19 cellular contexts compared by ENCODE assay signal in genomic region chr1:171834831-171835230, GRCh38. TPM values are rescaled to one million over a fixed set of nuclear protein-coding genes. Genes with fewer than 3 reads are reported as not detected.
DNase-seq lines count a peak whose midpoint lies in the region; ATAC-seq and TF ChIP-seq lines count a peak whose summit lies in the region.
"Had no signal": no experiment of that assay in that cellular context is flagged by ENCODE, and none has a peak within 500 bp of the region (broad histone marks: within the 10 kb centered on the region; RNA-seq: fewer than 3 reads in every experiment).

No MANE protein-coding gene starts in this region.

- H4K12ac ChIP-seq in trophoblast cell (ENCODE audit: low read depth, low read length), result no peak overlapping the region

- H3K23ac ChIP-seq in trophoblast cell (ENCODE audit: low read length), result no peak overlapping the region

- H3K4ac ChIP-seq in trophoblast cell (ENCODE audit: low read depth, low read length), result no peak overlapping the region

- in situ Hi-C loops in G401 (cut with HindIII; ENCODE audit: low sequenced_read_pairs), result no loop called here

- no peak overlapping the region for H2AFZ ChIP-seq in trophoblast cell (ENCODE audit: insufficient read depth, low read length, poor library complexity)

- no CpG with 5 or more reads among the region's 2 CpGs for WGBS in trophoblast cell (ENCODE audit: extremely low coverage, insufficient coverage, insufficient read length)

- H3K9ac ChIP-seq in trophoblast cell (ENCODE audit: low read length), result no peak overlapping the region
- H3K9ac ChIP-seq: BLaER1 treated with 17β-estradiol and CSF1 and Interleukin-3, amounts not matched to agents 10 nM and 100 nM had no signal

- no peaks in the 10 kb centered on the region for H3K79me2 ChIP-seq in trophoblast cell (ENCODE audit: control insufficient read depth, insufficient read depth, low read length, poor library complexity)

- DNase-seq in DMS 273 (lab: John Stamatoyannopoulos, UW; ENCODE audit: unreplicated experiment) (peak; percentile 64), DMS 273 treated with DMSO at 0.1 percent for 48 hours (lab: John Stamatoyannopoulos, UW) (no peak), G401 (ENCODE audit: low spot score) (peak; percentile 97), SJCRH30 (peak in 1 of 2 experiments; percentile 13), cerebellum (ENCODE audit: low spot score) (peak; percentile 72), trophoblast cell (no peak)
- DNase-seq: AML-193; Caco-2; Calu3; CD4-positive, alpha-beta T cell; CD8-positive, alpha-beta T cell; DMS79 treated with DMSO at 0.1 percent for 48 hours; GDM1 had no signal

- H3K14ac ChIP-seq in trophoblast cell (ENCODE audit: low read length), result no peak overlapping the region

- no peak overlapping the region for H3K18ac ChIP-seq in trophoblast cell (ENCODE audit: low read length)

- no peak overlapping the region for H3K4me3 ChIP-seq in SJCRH30
- no peak overlapping the region for H3K4me3 ChIP-seq in trophoblast cell (ENCODE audit: low read depth, low read length)
- H3K4me3 ChIP-seq: A549; BLaER1 treated with 17β-estradiol and CSF1 and Interleukin-3, amounts not matched to agents 10 nM and 100 nM; GM12878 had no signal

- H3K4me2 ChIP-seq in trophoblast cell (ENCODE audit: low read length), result no peak overlapping the region
- H3K4me2 ChIP-seq: A549; BLaER1 treated with 17β-estradiol and CSF1 and Interleukin-3, amounts not matched to agents 10 nM and 100 nM had no signal

- no peak overlapping the region for H2BK5ac ChIP-seq in trophoblast cell (ENCODE audit: low read depth, low read length, poor library complexity)

- H2AK5ac ChIP-seq in trophoblast cell (ENCODE audit: low read length), result no peak overlapping the region

- H4K91ac ChIP-seq in trophoblast cell (ENCODE audit: low read depth, low read length), result no peak overlapping the region

- peaks cover 28% of the 10 kb centered on the region for H3K4me1 ChIP-seq in SJCRH30
- H3K4me1 ChIP-seq in trophoblast cell (ENCODE audit: control insufficient read depth in 1 of 2, insufficient read depth in 2 of 2, low read length in 2 of 2), result no peaks in the 10 kb centered on the region
- H3K4me1 ChIP-seq: A549; BLaER1 treated with 17β-estradiol and CSF1 and Interleukin-3, amounts not matched to agents 10 nM and 100 nM; Caco-2 had no signal

- ATAC-seq in SK-N-SH treated with all-trans-retinoic acid at 6 μM for 48 hours, result no peak
- ATAC-seq: A549; CD8-positive, alpha-beta T cell; GM12878 had no signal

- H3K79me1 ChIP-seq in trophoblast cell (ENCODE audit: low read length), result no peaks in the 10 kb centered on the region

- H2BK120ac ChIP-seq in trophoblast cell (ENCODE audit: insufficient read depth, low read length, poor library complexity), result no peak overlapping the region

- no peaks in the 10 kb centered on the region for H3K27me3 ChIP-seq in SJCRH30
- H3K27me3 ChIP-seq in trophoblast cell (ENCODE audit: insufficient read depth, low read length), result no peaks in the 10 kb centered on the region
- H3K27me3 ChIP-seq: BLaER1 treated with 17β-estradiol and CSF1 and Interleukin-3, amounts not matched to agents 10 nM and 100 nM had no signal

- H3K9me3 ChIP-seq in SJCRH30 (replicated peaks) (no peaks in the 10 kb centered on the region), trophoblast cell (ENCODE audit: insufficient read depth, low read depth, low read length) (no peaks in the 10 kb centered on the region)
- H3K9me3 ChIP-seq: A549; BLaER1 treated with 17β-estradiol and CSF1 and Interleukin-3, amounts not matched to agents 10 nM and 100 nM; Caco-2 had no signal

- H4K8ac ChIP-seq in trophoblast cell (ENCODE audit: low read depth, low read length), result no peak overlapping the region

- peak overlapping the region; percentile 96 for H3K27ac ChIP-seq in SJCRH30
- no peak overlapping the region for H3K27ac ChIP-seq in trophoblast cell (ENCODE audit: low read depth, low read length)
- H3K27ac ChIP-seq: 22Rv1; A549; BLaER1 treated with 17β-estradiol and CSF1 and Interleukin-3, amounts not matched to agents 10 nM and 100 nM; C4-2B had no signal

- H3K36me3 ChIP-seq in SJCRH30 (no peaks in the 10 kb centered on the region), trophoblast cell (ENCODE audit: control insufficient read depth in 1 of 2, insufficient read depth in 2 of 2, low read length in 2 of 2) (no peaks in the 10 kb centered on the region)
- H3K36me3 ChIP-seq: BLaER1 treated with 17β-estradiol and CSF1 and Interleukin-3, amounts not matched to agents 10 nM and 100 nM had no signal

- H2BK12ac ChIP-seq in trophoblast cell (ENCODE audit: low read length), result no peak overlapping the region

TF ChIP-seq in SK-N-SH treated with all-trans-retinoic acid at 6 μM for 48 hours, 23 proteins besides CTCF, POLR2A, EP300 and RAD21 (continues in another document):
- TF ChIP-seq ZNF565 (CRISPR knock-in tag; conservative IDR thresholded peaks at IDR 0.05; ENCODE audit: low read depth) (no peak), SNAI2 (CRISPR knock-in tag; IDR thresholded peaks at IDR 0.05) (no peak), ZNF8 (CRISPR knock-in tag; IDR thresholded peaks at IDR 0.05) (no peak), ZFP30 (CRISPR knock-in tag; IDR thresholded peaks at IDR 0.05) (no peak), CSDC2 (CRISPR knock-in tag; IDR thresholded peaks at IDR 0.05) (no peak), CREB5 (CRISPR knock-in tag; IDR thresholded peaks at IDR 0.05; ENCODE audit: low read depth) (no peak), TSHZ2 (CRISPR knock-in tag; IDR thresholded peaks at IDR 0.05) (no peak), PPARA (CRISPR knock-in tag; IDR thresholded peaks at IDR 0.05; ENCODE audit: borderline replicate concordance) (no peak), ESRRG (CRISPR knock-in tag; IDR thresholded peaks at IDR 0.05) (no peak), RARB (CRISPR knock-in tag; IDR thresholded peaks at IDR 0.05) (no peak), CSRNP3 (CRISPR knock-in tag; IDR thresholded peaks at IDR 0.05) (no peak), ZNF70 (CRISPR knock-in tag; IDR thresholded peaks at IDR 0.05) (no peak), ISL1 (CRISPR knock-in tag; IDR thresholded peaks at IDR 0.05) (no peak)

RNA-seq across cellular contexts. Expression of gene DNM3, which starts 6.5 kb away (rescaled TPM):
- total RNA-seq in G401 (2014; rRNA removed; shearing (Covaris generic)), result 8.3 and 13.0 TPM in 2 replicates
- 12.1 and 13.7 TPM in 2 replicates for total RNA-seq in SJCRH30 (2014; rRNA removed; shearing (Covaris generic))
- 84.7 TPM for total RNA-seq in cerebellum
- polyA plus RNA-seq in trophoblast cell (2013), result 0.44 and 0.53 TPM in 2 replicates

RNA-seq across cellular contexts. Expression of gene METTL13, which starts 53.4 kb away (rescaled TPM):
- 40.5 and 64.3 TPM in 2 replicates for total RNA-seq in G401 (2014; rRNA removed; shearing (Covaris generic))
- total RNA-seq in SJCRH30 (2014; rRNA removed; shearing (Covaris generic)), result 29.0 and 29.2 TPM in 2 replicates
- 15.6 TPM for total RNA-seq in cerebellum
- 12.7 TPM in 2 replicates for polyA plus RNA-seq in trophoblast cell (2013)

Comparison
In these comparisons a context has a peak if more than half of its experiments do, and no peak if none do; other contexts are left out.
1. DNase-seq: peak in DMS 273 (single experiment), G401 (single experiment) and cerebellum (single experiment); none in DMS 273 treated with DMSO at 0.1 percent for 48 hours (single experiment) and trophoblast cell (0 of 2).